In the genomic region with DNA sequence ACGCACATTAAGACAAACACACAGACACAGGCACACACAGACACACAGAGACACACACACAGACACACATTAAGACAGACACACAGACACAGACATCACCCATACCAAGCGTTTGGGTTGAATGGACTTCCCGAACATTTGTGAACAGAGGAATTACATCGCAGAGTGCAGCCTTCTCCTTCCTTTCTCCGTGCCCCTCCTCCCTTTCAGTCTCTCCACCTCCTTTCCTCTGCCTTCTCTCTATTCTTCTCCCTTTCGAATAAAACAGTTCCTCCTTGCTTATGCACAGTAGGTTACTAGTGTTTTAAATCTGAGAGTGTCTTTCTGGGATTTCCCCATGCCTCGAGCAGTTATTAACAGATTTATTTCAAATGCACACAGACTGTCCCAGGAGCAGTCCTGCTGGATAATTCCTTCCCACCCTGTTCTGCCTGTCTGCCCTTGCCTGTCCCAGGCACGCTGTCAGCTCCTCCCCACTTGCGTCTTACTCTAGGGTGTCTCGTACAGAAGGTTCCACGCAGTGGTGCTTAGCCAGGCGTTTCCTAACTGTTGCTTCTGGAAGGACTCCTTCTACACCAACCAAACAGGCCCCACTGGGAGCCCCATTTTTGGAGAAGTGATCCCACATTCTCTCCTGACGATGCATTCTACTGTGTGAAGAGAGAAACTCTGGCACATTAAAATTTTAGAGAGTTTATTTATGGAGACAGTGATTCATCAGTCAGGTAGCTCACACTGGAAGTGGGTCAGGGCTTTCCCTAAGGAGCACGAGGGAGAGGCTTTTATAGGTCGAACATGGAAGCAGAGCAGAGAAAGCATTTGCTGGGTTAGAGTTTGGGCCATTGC, we compare ENCODE assay signal across 13 cellular contexts.
DNase-seq lines count a peak whose midpoint lies in the region; ATAC-seq and TF ChIP-seq lines count a peak whose summit lies in the region.
"Had no signal": no experiment of that assay in that cellular context is flagged by ENCODE, and none has a peak within 500 bp of the region (broad histone marks: within the 10 kb centered on the region; RNA-seq: fewer than 3 reads in every experiment).

No MANE protein-coding gene starts in this region.

- H3K27ac ChIP-seq in adrenal gland = peak overlapping the region in 4 of 5 donors; percentile 68 to 76 (median 72)

- no peak for TF ChIP-seq CTCF in adrenal gland (IDR thresholded peaks at IDR 0.05)

- WGBS in adrenal gland, 4 donors = 23 to 29% (median 27%) methylated on average over 15 of the region's 15 CpGs

- no peak for ATAC-seq in activated CD4-positive, CD25-positive, alpha-beta regulatory T cell treated with anti-CD3 and anti-CD28 coated beads, Interleukin-2, amount 50 U/mL, for 24 hours
- ATAC-seq: CD8-positive, alpha-beta T cell; GM12878 had no signal

- DNase-seq in G401 (ENCODE audit: low spot score) (peak; percentile 71), adrenal gland (peak; percentile 50 to 80 (median 73)), hepatic stellate cell (ENCODE audit: low spot score) (peak; percentile 18), skeletal muscle cell (ENCODE audit: low read depth) (peak; percentile 14), NCI-H128 (lab: John Stamatoyannopoulos, UW; ENCODE audit: unreplicated experiment) (no peak), activated gamma-delta T cell treated with Interleukin-2 at 50 U/mL for 16 hours (no peak), NCI-H146 (lab: John Stamatoyannopoulos, UW) (no peak)
- DNase-seq: activated CD4-positive, alpha-beta T cell treated with anti-CD3 and anti-CD28 coated beads, Interleukin-2, amount 50 U/mL, for 4 hours; amygdala; CD8-positive, alpha-beta T cell; MM.1S had no signal

- H3K4me1 ChIP-seq in adrenal gland (replicated peaks in 1 of 2) = peaks cover 27 to 29% of the 10 kb centered on the region in 2 donors

- no peaks in the 10 kb centered on the region for H3K36me3 ChIP-seq in adrenal gland (replicated peaks in 1 of 2)

- H3K9me3 ChIP-seq in adrenal gland (replicated peaks in 1 of 3) = no peaks in the 10 kb centered on the region

- in situ Hi-C loops in G401 (cut with HindIII; ENCODE audit: low sequenced_read_pairs) = no loop called here

- no peaks in the 10 kb centered on the region for H3K27me3 ChIP-seq in adrenal gland

- H3K4me3 ChIP-seq in adrenal gland = peak overlapping the region in 1 of 4 donors; percentile 39
- no peak overlapping the region for H3K4me3 ChIP-seq in skeletal muscle cell (ENCODE audit: low read depth, low read length)
- H3K4me3 ChIP-seq: GM12878 had no signal

- peak in 1 of 2 donors; percentile 71 for TF ChIP-seq POLR2A in adrenal gland (IDR thresholded peaks at IDR 0.05)

- intact Hi-C loops in adrenal gland (cut with DNase I) = no loop called here

Comparison
In these comparisons a context has a peak if more than half of its experiments do, and no peak if none do; other contexts are left out.
1. DNase-seq: peak in G401 (single experiment), adrenal gland (7 of 7), hepatic stellate cell (single experiment) and skeletal muscle cell (single experiment); none in NCI-H128 (single experiment), activated gamma-delta T cell treated with Interleukin-2 at 50 U/mL for 16 hours (single experiment) and NCI-H146 (single experiment).